Comparison of ENCODE assay signal across 28 cellular contexts in genomic region chr3:48982686-48983085, GRCh38.
"Had no signal": no experiment of that assay in that cellular context is flagged by ENCODE, and none has a peak within 500 bp of the region (broad histone marks: within the 10 kb centered on the region; RNA-seq: fewer than 3 reads in every experiment).

No MANE protein-coding gene starts in this region.

- H3K27me3 Mint-ChIP-seq: activated CD4-positive, alpha-beta T cell treated with anti-CD3 and anti-CD28 coated beads, Interleukin-2, amount 10 ng/mL, durations not matched to agents 7 days and 5 days; naive thymus-derived CD8-positive, alpha-beta T cell had no signal

- H3K4me3 Mint-ChIP-seq: activated CD4-positive, alpha-beta T cell treated with anti-CD3 and anti-CD28 coated beads, Interleukin-2, amount 10 ng/mL, durations not matched to agents 7 days and 5 days; activated CD8-positive, alpha-beta T cell treated with anti-CD3 and anti-CD28 coated beads, Interleukin-2, amount 10 ng/mL, durations not matched to agents 7 days and 5 days; activated naive CD4-positive, alpha-beta T cell treated with anti-CD3 and anti-CD28 coated beads for 36 hours; activated T-cell treated with anti-CD3 and anti-CD28 coated beads, Interleukin-2, amount 50 U/mL, for 4 hours; mesothelial cell of epicardium; naive thymus-derived CD8-positive, alpha-beta T cell had no signal

- H3K4me3 ChIP-seq: body of pancreas, colonic mucosa, dorsolateral prefrontal cortex, esophagus muscularis mucosa, hepatocyte, left lung, lung, ovary, prostate gland, thyroid gland had no signal

- H3K27me3 ChIP-seq: body of pancreas, colonic mucosa, dorsolateral prefrontal cortex, esophagus muscularis mucosa, hepatocyte, left lung, neutrophil, ovary, thyroid gland had no signal

- H3K36me3 ChIP-seq: colonic mucosa, ovary had no signal

- ATAC-seq: activated CD4-positive, CD25-positive, alpha-beta regulatory T cell treated with anti-CD3 and anti-CD28 coated beads, Interleukin-2, amount 50 U/mL, for 24 hours; activated CD8-positive, alpha-beta T cell treated with anti-CD3 and anti-CD28 coated beads, Interleukin-2, amount 10 ng/mL, durations not matched to agents 7 days and 5 days; activated T-cell treated with anti-CD3 and anti-CD28 coated beads, Interleukin-2, amount 50 U/mL, for 4 hours; body of pancreas; left lung; naive thymus-derived CD8-positive, alpha-beta T cell had no signal

- DNase-seq: activated CD4-positive, alpha-beta T cell treated with anti-CD3 and anti-CD28 coated beads, Interleukin-2, amount 10 ng/mL, durations not matched to agents 7 days and 5 days; activated CD8-positive, alpha-beta T cell treated with anti-CD3 and anti-CD28 coated beads, Interleukin-2, amount 10 ng/mL, durations not matched to agents 7 days and 5 days; activated effector memory CD4-positive, alpha-beta T cell treated with Interleukin-2 at 50 U/mL for 16 hours; activated naive CD4-positive, alpha-beta T cell treated with anti-CD3 and anti-CD28 coated beads for 36 hours; activated T-cell treated with anti-CD3 and anti-CD28 coated beads, Interleukin-2, amount 50 U/mL, for 4 hours; anterior cingulate cortex; body of pancreas; central memory CD4-positive, alpha-beta T cell; colonic mucosa; dorsolateral prefrontal cortex; glutamatergic neuron; kidney glomerular epithelial cell; left lung; naive thymus-derived CD8-positive, alpha-beta T cell; stimulated activated CD4-positive, alpha-beta T cell treated with anti-CD3 and anti-CD28 coated beads, Interleukin-2, amount 100 ng/mL, for 48 hours; stimulated activated CD8-positive, alpha-beta memory T cell treated with anti-CD3 and anti-CD28 coated beads, Interleukin-4, amount 100 ng/mL, for 48 hours; stimulated activated naive CD4-positive, alpha-beta T cell treated with Interleukin-2 at 50 U/mL for 16 hours; substantia nigra; thyroid gland had no signal

- H3K9me3 Mint-ChIP-seq: activated CD4-positive, alpha-beta T cell treated with anti-CD3 and anti-CD28 coated beads, Interleukin-2, amount 10 ng/mL, durations not matched to agents 7 days and 5 days; activated naive CD4-positive, alpha-beta T cell treated with anti-CD3 and anti-CD28 coated beads for 36 hours; activated T-cell treated with anti-CD3 and anti-CD28 coated beads, Interleukin-2, amount 50 U/mL, for 4 hours; mesothelial cell of epicardium; naive thymus-derived CD8-positive, alpha-beta T cell had no signal

- H3K4me1 Mint-ChIP-seq: mesothelial cell of epicardium had no signal

- FAIRE-seq: frontal cortex had no signal

- H3K27ac Mint-ChIP-seq: activated CD4-positive, alpha-beta T cell treated with anti-CD3 and anti-CD28 coated beads, Interleukin-2, amount 10 ng/mL, durations not matched to agents 7 days and 5 days; activated CD8-positive, alpha-beta T cell treated with anti-CD3 and anti-CD28 coated beads, Interleukin-2, amount 10 ng/mL, durations not matched to agents 7 days and 5 days had no signal
